ENCODE assay signal across 1 cellular context in the genomic region with DNA sequence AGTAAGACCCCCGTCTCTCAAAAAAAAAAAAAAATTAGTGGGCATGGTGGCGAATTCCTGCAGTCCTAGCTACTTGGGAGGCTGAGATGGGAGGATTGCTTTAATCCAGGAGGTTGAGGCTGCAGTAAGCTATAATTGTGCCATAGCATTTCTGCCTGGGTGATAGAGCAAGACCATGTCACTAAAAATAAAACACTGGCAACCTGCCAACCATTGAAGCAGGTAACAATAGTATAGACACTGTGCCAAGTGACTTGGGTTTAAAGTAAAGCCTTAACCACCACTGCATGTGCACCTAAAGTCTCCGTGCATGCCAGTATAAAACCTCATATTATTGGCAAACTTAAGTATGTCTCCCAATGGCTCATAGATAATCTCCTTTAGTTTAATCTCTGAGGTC.
TF ChIP-seq lines count a peak whose summit lies in the region.

No MANE protein-coding gene starts in this region.

TF ChIP-seq in IMR-90, 13 proteins besides CTCF, POLR2A, EP300 and RAD21 (continued from another document):
- no peak for TF ChIP-seq RCOR1 (IDR thresholded peaks at IDR 0.05; ENCODE audit: insufficient replicate concordance, low read length)
